In genomic region chr2:197673606-197674005, GRCh38 we compare ENCODE assay signal across 16 cellular contexts. TPM values are rescaled to one million over a fixed set of nuclear protein-coding genes. Genes with fewer than 3 reads are reported as not detected.
DNase-seq lines count a peak whose midpoint lies in the region; ATAC-seq, FAIRE-seq and TF ChIP-seq lines count a peak whose summit lies in the region.
"Had no signal": no experiment of that assay in that cellular context is flagged by ENCODE, and none has a peak within 500 bp of the region (broad histone marks: within the 10 kb centered on the region; RNA-seq: fewer than 3 reads in every experiment).

No MANE protein-coding gene starts in this region.

- ATAC-seq in thoracic aorta (ENCODE audit: insufficient number of reproducible peaks, low FRiP score, low read depth) (no peak), HG02678 (IDR thresholded peaks at IDR 0.05; ENCODE audit: unreplicated experiment) (no peak)
- ATAC-seq: activated T-cell treated with anti-CD3 and anti-CD28 coated beads, Interleukin-2, amount 50 U/mL, for 4 hours; GM12878 had no signal

- H3K27ac ChIP-seq in endothelial cell of umbilical vein (ENCODE audit: insufficient read depth, low read depth, low read length), result no peak overlapping the region
- H3K27ac ChIP-seq in thoracic aorta, result no peak overlapping the region
- no peak overlapping the region for H3K27ac ChIP-seq in testis
- H3K27ac ChIP-seq: ovary had no signal

- peak overlapping the region; percentile 87 for H3K4me3 ChIP-seq in adipocyte (ENCODE audit: low read length)
- H3K4me3 ChIP-seq in endothelial cell of umbilical vein (replicated peaks in 1 of 3; ENCODE audit: insufficient read depth in 1 of 3, low read depth in 1 of 3, low read length in 3 of 3), result peak overlapping the region in 2 of 3 experiments; percentile 12 to 98
- peak overlapping the region; percentile 84 for H3K4me3 ChIP-seq in thoracic aorta
- no peak overlapping the region for H3K4me3 ChIP-seq in testis
- H3K4me3 ChIP-seq: GM12878, ovary had no signal

- TF ChIP-seq POLR2A in endothelial cell of umbilical vein (IDR thresholded peaks at IDR 0.05; ENCODE audit: low read depth, low read length) (no peak), testis (IDR thresholded peaks at IDR 0.05) (no peak)

- peaks cover 41% of the 10 kb centered on the region for H3K36me3 Mint-ChIP-seq in nephron (ENCODE audit: low read depth)

- no peak for TF ChIP-seq CTCF in endothelial cell of umbilical vein (IDR thresholded peaks at IDR 0.05; ENCODE audit: extremely low read depth in 1 of 2, insufficient read depth in 1 of 2, low read depth in 1 of 2, low read length in 2 of 2)
- TF ChIP-seq CTCF in nephron (IDR thresholded peaks at IDR 0.05; ENCODE audit: unreplicated experiment in 3 of 3), result no peak
- no peak for TF ChIP-seq CTCF in thoracic aorta (IDR thresholded peaks at IDR 0.05)
- no peak for TF ChIP-seq CTCF in testis (IDR thresholded peaks at IDR 0.05)

- H3K9me3 Mint-ChIP-seq in nephron, result peaks cover 20% of the 10 kb centered on the region
- H3K9me3 Mint-ChIP-seq: activated T-cell treated with anti-CD3 and anti-CD28 coated beads, Interleukin-2, amount 50 U/mL, for 4 hours; T-helper 1 cell treated with Interleukin-12 subunit alpha and Interleukin-12 subunit beta and Interleukin-4 antibody, amounts not matched to agents 30 μg/mL and 1 μg/mL, for 36 hours had no signal

- WGBS in testis, 2 donors, result 34 to 43% methylated on average over 1 of the region's 1 CpG

- H3K9ac ChIP-seq in adipocyte (ENCODE audit: low read length) (peak overlapping the region; percentile 87), endothelial cell of umbilical vein (replicated peaks; ENCODE audit: extremely low read depth, insufficient read depth, low read length) (no peak overlapping the region)

- H3K9me3 ChIP-seq in adipocyte (ENCODE audit: control insufficient read depth, low read length) (no peaks in the 10 kb centered on the region), endothelial cell of umbilical vein (replicated peaks; ENCODE audit: control insufficient read depth, insufficient read depth, low read length) (no peaks in the 10 kb centered on the region), thoracic aorta (no peaks in the 10 kb centered on the region), testis (no peaks in the 10 kb centered on the region)

- peak; percentile 64 for FAIRE-seq in endothelial cell of umbilical vein (lab: Jason Lieb, UNC)
- FAIRE-seq: GM12878 had no signal

- H3K79me2 ChIP-seq in endothelial cell of umbilical vein (ENCODE audit: control insufficient read depth, insufficient read depth, low read length), result no peaks in the 10 kb centered on the region

- BruUV-seq in endothelial cell of umbilical vein (replicated peaks; lab: Mats Ljungman, UMichigan), result no TSS peak

- H3K4me2 ChIP-seq in endothelial cell of umbilical vein (ENCODE audit: insufficient read depth, low read length), result peak overlapping the region; percentile 100

- H3K9me1 ChIP-seq in endothelial cell of umbilical vein (replicated peaks; ENCODE audit: control insufficient read depth, extremely low read depth, insufficient read depth, low read length), result no peaks in the 10 kb centered on the region

- intact Hi-C loops in endothelial cell of umbilical vein (cut with micrococcal nuclease) (loop anchor here (1.0 kb wide), 1 partner anchor 158 kb away; no protein-coding TSS in a partner anchor), posterior cingulate gyrus (cut with DNase I) (loop anchor here (10.0 kb wide), 2 partner anchors 49 to 159 kb away; partner anchors contain the start of gene MOB4), testis (cut with DNase I; ENCODE audit: low total_unique reads) (no loop called here)

- H2AFZ ChIP-seq in endothelial cell of umbilical vein (ENCODE audit: low read depth, low read length), result no peak overlapping the region

- POLR2A ChIA-PET in endothelial cell of umbilical vein (lab: Charles Lee), result no interaction called here

- peaks cover 21% of the 10 kb centered on the region for H3K4me1 Mint-ChIP-seq in nephron

- H3K27me3 ChIP-seq in adipocyte (replicated peaks; ENCODE audit: control insufficient read depth, insufficient read depth, low read length) (no peaks in the 10 kb centered on the region), endothelial cell of umbilical vein (ENCODE audit: control insufficient read depth in 2 of 2, insufficient read depth in 2 of 2, low read length in 2 of 2) (no peaks in the 10 kb centered on the region), thoracic aorta (replicated peaks; ENCODE audit: insufficient read depth) (no peaks in the 10 kb centered on the region), testis (no peaks in the 10 kb centered on the region)
- H3K27me3 ChIP-seq: ovary had no signal

- H3K27me3 Mint-ChIP-seq in nephron (ENCODE audit: low read depth), result no peaks in the 10 kb centered on the region

- H3K4me3 Mint-ChIP-seq in nephron, result peak overlapping the region; percentile 85 to 86 (median 86)
- H3K4me3 Mint-ChIP-seq: activated T-cell treated with anti-CD3 and anti-CD28 coated beads, Interleukin-2, amount 50 U/mL, for 4 hours; T-helper 1 cell treated with Interleukin-12 subunit alpha and Interleukin-12 subunit beta and Interleukin-4 antibody, amounts not matched to agents 30 μg/mL and 1 μg/mL, for 36 hours had no signal

- peak overlapping the region; percentile 70 to 87 (median 83) for H3K27ac Mint-ChIP-seq in nephron
- H3K27ac Mint-ChIP-seq: T-helper 1 cell treated with Interleukin-12 subunit alpha and Interleukin-12 subunit beta and Interleukin-4 antibody, amounts not matched to agents 30 μg/mL and 1 μg/mL, for 36 hours had no signal

- CTCF ChIA-PET in endothelial cell of umbilical vein (lab: Charles Lee), result interaction anchor here (1.6 to 2.6 kb wide), 2 partner anchors 32 to 74 kb away, joined by 5 to 10 read pairs; partner anchors contain the start of gene MARS2

- H3K36me3 ChIP-seq in adipocyte (ENCODE audit: control insufficient read depth, insufficient read depth, low read length, severe bottlenecking), result no peaks in the 10 kb centered on the region
- H3K36me3 ChIP-seq in endothelial cell of umbilical vein (ENCODE audit: control insufficient read depth in 2 of 2, extremely low read depth in 1 of 2, insufficient read depth in 2 of 2, low read length in 2 of 2), result no peaks in the 10 kb centered on the region
- no peaks in the 10 kb centered on the region for H3K36me3 ChIP-seq in thoracic aorta
- H3K36me3 ChIP-seq in testis (ENCODE audit: low read depth, missing control alignments), result no peaks in the 10 kb centered on the region
- H3K36me3 ChIP-seq: ovary had no signal

- H4K20me1 ChIP-seq in endothelial cell of umbilical vein (replicated peaks; ENCODE audit: control insufficient read depth, extremely low read depth, insufficient read depth, low read length), result no peaks in the 10 kb centered on the region

- peak; percentile 18 for DNase-seq in adipocyte (ENCODE audit: low read depth)
- DNase-seq in endothelial cell of umbilical vein (ENCODE audit: low read depth, low spot score), result peak; percentile 22
- no peak for DNase-seq in thoracic aorta (ENCODE audit: low spot score)
- DNase-seq in posterior cingulate gyrus, result no peak
- DNase-seq in testis, result no peak
- DNase-seq: activated CD4-positive, alpha-beta T cell treated with anti-CD3 and anti-CD28 coated beads for 1 hour; activated T-cell treated with anti-CD3 and anti-CD28 coated beads, Interleukin-2, amount 50 U/mL, for 4 hours; effector memory CD4-positive, alpha-beta T cell; NCI-H146; ovary; stimulated activated CD4-positive, alpha-beta T cell treated with anti-CD3 and anti-CD28 coated beads, Interleukin-1b, Interleukin-23, amount 100 ng/mL, for 48 hours had no signal

- dilution Hi-C loops in endothelial cell of umbilical vein (cut with MboI; ENCODE audit: extremely low pct_ligation_motif_present, low sequenced_read_pairs), result no loop called here

- H3K4me1 ChIP-seq in adipocyte (ENCODE audit: control insufficient read depth, insufficient read depth, low read length) (peaks cover 26% of the 10 kb centered on the region), endothelial cell of umbilical vein (ENCODE audit: control insufficient read depth, extremely low read depth, insufficient read depth, low read length) (peaks cover 28% of the 10 kb centered on the region), thoracic aorta (ENCODE audit: control insufficient read depth in 1 of 2, low read depth in 2 of 2) (peaks cover 0 to 22% of the 10 kb centered on the region in 2 donors), testis (no peaks in the 10 kb centered on the region)

TF ChIP-seq in endothelial cell of umbilical vein, 7 proteins besides CTCF, POLR2A, EP300 and RAD21 (continues in another document):
- TF ChIP-seq MYC (IDR thresholded peaks at IDR 0.05; ENCODE audit: low read depth, low read length) (no peak), GATA2 (IDR thresholded peaks at IDR 0.05; ENCODE audit: insufficient read depth, insufficient read length, low read depth, low read length) (no peak), JUN (IDR thresholded peaks at IDR 0.05; ENCODE audit: borderline replicate concordance, insufficient read depth, insufficient read length, low read depth) (no peak), POLR2AphosphoS5 (IDR thresholded peaks at IDR 0.05; ENCODE audit: insufficient read depth, low read depth, low read length) (no peak), FOS (IDR thresholded peaks at IDR 0.05; ENCODE audit: borderline replicate concordance, insufficient read depth, low read length) (no peak)

RNA-seq across cellular contexts. Expression of gene RFTN2, which starts 1.8 kb away (rescaled TPM):
- total RNA-seq in endothelial cell of umbilical vein (8.0 and 9.9 TPM in 2 replicates), thoracic aorta (10 to 100 TPM in 1 of 2 donors, 1 to 10 TPM in 1; 9.3 to 18.9 TPM), testis (10 to 100 TPM; 16.1 to 25.0 TPM)
- polyA plus RNA-seq in endothelial cell of umbilical vein (5.0 and 6.1 TPM in 2 replicates), testis (ENCODE audit: insufficient read depth, low read depth, low replicate concordance) (19.8 TPM)
- 6.6 and 7.2 TPM in 2 replicates for polyA plus RNA-seq in endothelial cell of umbilical vein (2011; cell fraction: cytosol; rRNA removed)
- polyA plus RNA-seq in endothelial cell of umbilical vein (2011; cell fraction: nucleus; rRNA removed), result 6.0 and 8.4 TPM in 2 replicates
- polyA plus RNA-seq in endothelial cell of umbilical vein (2012), result 1.3 TPM in 2 replicates
- polyA minus RNA-seq in endothelial cell of umbilical vein, result 12.5 and 13.3 TPM in 2 replicates
- not detected for polyA minus RNA-seq in endothelial cell of umbilical vein (2011; cell fraction: cytosol; rRNA and poly(A)+ RNA removed)
- polyA minus RNA-seq in endothelial cell of umbilical vein (2011; cell fraction: nucleus; rRNA and poly(A)+ RNA removed), result 8.1 and 10.1 TPM in 2 replicates
- total RNA-seq: activated T-cell treated with anti-CD3 and anti-CD28 coated beads, Interleukin-2, amount 50 U/mL, for 4 hours; Daoy; GM12878 had no signal

RNA-seq across cellular contexts. Expression of gene MARS2, which starts 31.6 kb away (rescaled TPM):
- total RNA-seq in endothelial cell of umbilical vein (5.1 and 5.3 TPM in 2 replicates), thoracic aorta (10 to 100 TPM in 1 of 2 donors, 1 to 10 TPM in 1; 1.5 to 12.3 TPM), testis (1 to 10 TPM; 5.9 TPM)
- polyA plus RNA-seq in endothelial cell of umbilical vein (2.3 and 2.4 TPM in 2 replicates), testis (ENCODE audit: insufficient read depth, low read depth, low replicate concordance) (3.3 TPM)
- polyA plus RNA-seq in endothelial cell of umbilical vein (2011; cell fraction: cytosol; rRNA removed), result 1.8 and 1.9 TPM in 2 replicates
- polyA plus RNA-seq in endothelial cell of umbilical vein (2011; cell fraction: nucleus; rRNA removed), result 2.0 and 2.1 TPM in 2 replicates
- 3.9 and 4.7 TPM in 2 replicates for polyA plus RNA-seq in endothelial cell of umbilical vein (2012)
- polyA minus RNA-seq in endothelial cell of umbilical vein, result 5.5 and 8.1 TPM in 2 replicates
- 8.4 TPM for polyA minus RNA-seq in endothelial cell of umbilical vein (2011; cell fraction: cytosol; rRNA and poly(A)+ RNA removed)
- 3.8 and 4.6 TPM in 2 replicates for polyA minus RNA-seq in endothelial cell of umbilical vein (2011; cell fraction: nucleus; rRNA and poly(A)+ RNA removed)

Comparison
In these comparisons a context has a peak if more than half of its experiments do, and no peak if none do; other contexts are left out.
1. DNase-seq: peak in adipocyte (single experiment) and endothelial cell of umbilical vein (single experiment); none in thoracic aorta (single experiment), posterior cingulate gyrus (0 of 10) and testis (single experiment).
2. H3K4me3 ChIP-seq: peak in adipocyte (single experiment), endothelial cell of umbilical vein (2 of 3) and thoracic aorta (single experiment); none in testis (0 of 2).